In genomic region chr3:101995371-101996046, GRCh38 we compare ENCODE assay signal across 15 cellular contexts.
DNase-seq lines count a peak whose midpoint lies in the region; TF ChIP-seq lines count a peak whose summit lies in the region.
"Had no signal": no experiment of that assay in that cellular context is flagged by ENCODE, and none has a peak within 500 bp of the region (broad histone marks: within the 10 kb centered on the region; RNA-seq: fewer than 3 reads in every experiment).

No MANE protein-coding gene starts in this region.

- intact Hi-C loops in A673 (cut with micrococcal nuclease; ENCODE audit: unreplicated experiment) = no loop called here
- intact Hi-C loops in posterior vena cava (cut with DNase I) = no loop called here

- H3K27ac Mint-ChIP-seq in activated naive CD8-positive, alpha-beta T cell = peak overlapping the region; percentile 8
- H3K27ac Mint-ChIP-seq: WTC11 had no signal

- H3K27me3 ChIP-seq in A673 (replicated peaks; ENCODE audit: insufficient read depth, low read depth, low read length, poor library complexity) = no peaks in the 10 kb centered on the region
- H3K27me3 ChIP-seq in H7 (ENCODE audit: control insufficient read depth, insufficient read depth, low read length) = no peaks in the 10 kb centered on the region
- no peaks in the 10 kb centered on the region for H3K27me3 ChIP-seq in effector memory CD4-positive, alpha-beta T cell (replicated peaks; ENCODE audit: control insufficient read depth, insufficient read depth, low read length, poor library complexity, severe bottlenecking)
- H3K27me3 ChIP-seq: BLaER1 treated with 17β-estradiol and CSF1 and Interleukin-3, amounts not matched to agents 10 nM and 100 nM had no signal

- H3K4me3 ChIP-seq in A673 (ENCODE audit: low read depth, low read length, poor library complexity, severe bottlenecking) = no peak overlapping the region
- no peak overlapping the region for H3K4me3 ChIP-seq in H7 (ENCODE audit: insufficient read depth, low read depth, low read length)
- H3K4me3 ChIP-seq in effector memory CD4-positive, alpha-beta T cell (ENCODE audit: insufficient read depth, low read depth, low read length, poor library complexity, severe bottlenecking) = no peak overlapping the region
- H3K4me3 ChIP-seq: BLaER1 treated with 17β-estradiol and CSF1 and Interleukin-3, amounts not matched to agents 10 nM and 100 nM; left ventricle myocardium inferior had no signal

- no peaks in the 10 kb centered on the region for H3K4me1 ChIP-seq in A673 (ENCODE audit: insufficient read depth, low read length, poor library complexity, severe bottlenecking)
- no peaks in the 10 kb centered on the region for H3K4me1 ChIP-seq in effector memory CD4-positive, alpha-beta T cell (ENCODE audit: control insufficient read depth, insufficient read depth, low read length, poor library complexity, severe bottlenecking)
- H3K4me1 ChIP-seq: left ventricle myocardium inferior had no signal

- H3K4me3 Mint-ChIP-seq in activated naive CD8-positive, alpha-beta T cell = peak overlapping the region; percentile 1
- H3K4me3 Mint-ChIP-seq: WTC11 had no signal

- H3K36me3 ChIP-seq in A673 (ENCODE audit: insufficient read depth, low read length, poor library complexity, severe bottlenecking) = no peaks in the 10 kb centered on the region
- H3K36me3 ChIP-seq in H7 (replicated peaks; ENCODE audit: control insufficient read depth, insufficient read depth, low read length) = no peaks in the 10 kb centered on the region
- no peaks in the 10 kb centered on the region for H3K36me3 ChIP-seq in effector memory CD4-positive, alpha-beta T cell (ENCODE audit: control insufficient read depth, insufficient read depth, low read length)
- H3K36me3 ChIP-seq: BLaER1 treated with 17β-estradiol and CSF1 and Interleukin-3, amounts not matched to agents 10 nM and 100 nM; left ventricle myocardium inferior had no signal

- H3K9me3 Mint-ChIP-seq in activated naive CD8-positive, alpha-beta T cell (ENCODE audit: low read depth) = no peaks in the 10 kb centered on the region
- H3K9me3 Mint-ChIP-seq: WTC11 had no signal

- CTCF ChIA-PET in A673 (lab: Charles Lee) = no interaction called here

- DNase-seq in A673 (ENCODE audit: low spot score) (peak; percentile 23), HCEC 1CT (peak; percentile 27), islet precursor cell (peak; percentile 67), posterior vena cava (ENCODE audit: low spot score) (no peak), H7 (no peak)
- DNase-seq in activated CD8-positive, alpha-beta memory T cell treated with anti-CD3 and anti-CD28 coated beads for 24 hours = no peak
- DNase-seq in effector memory CD4-positive, alpha-beta T cell = no peak
- DNase-seq: activated naive CD4-positive, alpha-beta T cell; dermis blood vessel endothelial cell; left ventricle myocardium inferior; NCI-H1105 treated with DMSO at 0.1 percent for 48 hours; NCI-H526 treated with DMSO at 0.1 percent for 48 hours had no signal

- POLR2A ChIA-PET in A673 (lab: Charles Lee; ENCODE audit: low non-redundant PET) = no interaction called here

- no peak overlapping the region for H3K27ac ChIP-seq in A673 (ENCODE audit: low read depth, low read length, poor library complexity, severe bottlenecking)
- no peak overlapping the region for H3K27ac ChIP-seq in effector memory CD4-positive, alpha-beta T cell (ENCODE audit: insufficient read depth, low read length, poor library complexity, severe bottlenecking)
- H3K27ac ChIP-seq: BLaER1 treated with 17β-estradiol and CSF1 and Interleukin-3, amounts not matched to agents 10 nM and 100 nM; left ventricle myocardium inferior had no signal

- H3K36me3 Mint-ChIP-seq in activated naive CD8-positive, alpha-beta T cell = peaks cover 9% of the 10 kb centered on the region
- H3K36me3 Mint-ChIP-seq: WTC11 had no signal

- TF ChIP-seq CTCF in A673 (conservative IDR thresholded peaks at IDR 0.05; ENCODE audit: low read depth, low read length) = no peak

- H3K4me1 Mint-ChIP-seq in activated naive CD8-positive, alpha-beta T cell (ENCODE audit: low read depth) = peaks cover 22% of the 10 kb centered on the region
- H3K4me1 Mint-ChIP-seq: WTC11 had no signal

- no peaks in the 10 kb centered on the region for H3K9me3 ChIP-seq in A673 (ENCODE audit: low read depth, low read length, poor library complexity, severe bottlenecking)
- H3K9me3 ChIP-seq in effector memory CD4-positive, alpha-beta T cell (ENCODE audit: control insufficient read depth, low read length) = no peaks in the 10 kb centered on the region
- H3K9me3 ChIP-seq: BLaER1 treated with 17β-estradiol and CSF1 and Interleukin-3, amounts not matched to agents 10 nM and 100 nM; left ventricle myocardium inferior had no signal

- no TSS peak for BruUV-seq in A673 (replicated peaks; lab: Mats Ljungman, UMichigan)

- H3K27me3 Mint-ChIP-seq in activated naive CD8-positive, alpha-beta T cell = no peaks in the 10 kb centered on the region

Comparison
In these comparisons a context has a peak if more than half of its experiments do, and no peak if none do; other contexts are left out.
1. DNase-seq: peak in A673 (single experiment), HCEC 1CT (single experiment) and islet precursor cell (single experiment); none in posterior vena cava (single experiment), H7 (single experiment), activated CD8-positive, alpha-beta memory T cell treated with anti-CD3 and anti-CD28 coated beads for 24 hours (single experiment) and effector memory CD4-positive, alpha-beta T cell (0 of 3).